ENCODE assay signal across 7 cellular contexts in genomic region chr15:72319360-72319984, GRCh38. TPM values are rescaled to one million over a fixed set of nuclear protein-coding genes. Genes with fewer than 3 reads are reported as not detected.
DNase-seq lines count a peak whose midpoint lies in the region; ATAC-seq and TF ChIP-seq lines count a peak whose summit lies in the region.

No MANE protein-coding gene starts in this region.

- peak overlapping the region; percentile 28 for H3K4me3 ChIP-seq in endocrine pancreas (ENCODE audit: control insufficient read depth, insufficient read depth, low read length)

- no peaks in the 10 kb centered on the region for H3K27me3 ChIP-seq in endocrine pancreas (ENCODE audit: control insufficient read depth, insufficient read depth, low read length)

- CTCF ChIA-PET in activated CD4-positive, alpha-beta memory T cell treated with anti-CD3 and anti-CD28 coated beads for 36 hours (lab: Charles Lee), result no interaction called here

- no peak overlapping the region for H3K27ac ChIP-seq in substantia nigra (ENCODE audit: low read depth, low read length, poor library complexity, severe bottlenecking)

- peak overlapping the region; percentile 53 for H3K4me3 Mint-ChIP-seq in activated CD4-positive, alpha-beta memory T cell treated with anti-CD3 and anti-CD28 coated beads for 36 hours
- H3K4me3 Mint-ChIP-seq in mesothelial cell of epicardium, result peak overlapping the region; percentile 51

- no peaks in the 10 kb centered on the region for H3K27me3 Mint-ChIP-seq in activated CD4-positive, alpha-beta memory T cell treated with anti-CD3 and anti-CD28 coated beads for 36 hours
- peaks cover 50% of the 10 kb centered on the region for H3K27me3 Mint-ChIP-seq in mesothelial cell of epicardium (ENCODE audit: low read depth)

- no peaks in the 10 kb centered on the region for H3K9me3 ChIP-seq in endocrine pancreas (ENCODE audit: control insufficient read depth, low read length)

- peaks cover 1% of the 10 kb centered on the region for H3K36me3 Mint-ChIP-seq in activated CD4-positive, alpha-beta memory T cell treated with anti-CD3 and anti-CD28 coated beads for 36 hours
- peaks cover 11% of the 10 kb centered on the region for H3K36me3 Mint-ChIP-seq in mesothelial cell of epicardium

- H3K9me3 Mint-ChIP-seq in activated CD4-positive, alpha-beta memory T cell treated with anti-CD3 and anti-CD28 coated beads for 36 hours, result peaks cover 11% of the 10 kb centered on the region
- peaks cover 12% of the 10 kb centered on the region for H3K9me3 Mint-ChIP-seq in mesothelial cell of epicardium

- DNase-seq in HuH-7.5 (ENCODE audit: low spot score) (peak; percentile 90), mesothelial cell of epicardium (ENCODE audit: low spot score in 2 of 2, unreplicated experiment in 2 of 2) (peak; percentile 75 to 88), substantia nigra (lab: John Stamatoyannopoulos, UW) (peak in 33 of 49 donors; percentile 8 to 89 (median 54))
- peak; percentile 61 for DNase-seq in activated CD4-positive, alpha-beta memory T cell treated with anti-CD3 and anti-CD28 coated beads for 36 hours

- intact Hi-C loops in activated CD4-positive, alpha-beta memory T cell treated with anti-CD3 and anti-CD28 coated beads for 36 hours (cut with micrococcal nuclease), result no loop called here

- no peaks in the 10 kb centered on the region for H3K4me1 ChIP-seq in endocrine pancreas (ENCODE audit: control insufficient read depth, insufficient read depth, low read length)

- TF ChIP-seq CTCF in mesothelial cell of epicardium (IDR thresholded peaks at IDR 0.05; ENCODE audit: unreplicated experiment), result no peak

- peak overlapping the region; percentile 88 for H3K9ac ChIP-seq in endocrine pancreas (ENCODE audit: control insufficient read depth, insufficient read depth, low read length)

- H3K4me1 Mint-ChIP-seq in activated CD4-positive, alpha-beta memory T cell treated with anti-CD3 and anti-CD28 coated beads for 36 hours (ENCODE audit: low read depth), result peaks cover 22% of the 10 kb centered on the region
- peaks cover 9% of the 10 kb centered on the region for H3K4me1 Mint-ChIP-seq in mesothelial cell of epicardium

- ATAC-seq in GM19372 (IDR thresholded peaks at IDR 0.05; ENCODE audit: low read depth, unreplicated experiment) (peak; percentile 25), GM21447 (IDR thresholded peaks at IDR 0.05; ENCODE audit: unreplicated experiment) (no peak)

- H3K36me3 ChIP-seq in endocrine pancreas (ENCODE audit: control insufficient read depth, insufficient read depth, low read length), result no peaks in the 10 kb centered on the region

- POLR2A ChIA-PET in activated CD4-positive, alpha-beta memory T cell treated with anti-CD3 and anti-CD28 coated beads for 36 hours (lab: Charles Lee), result no interaction called here

- no peak overlapping the region for H3K27ac Mint-ChIP-seq in activated CD4-positive, alpha-beta memory T cell treated with anti-CD3 and anti-CD28 coated beads for 36 hours
- no peak overlapping the region for H3K27ac Mint-ChIP-seq in mesothelial cell of epicardium

RNA-seq across cellular contexts. Expression of gene CELF6, which starts 0.5 kb away (rescaled TPM):
- under 1 TPM; 0.19 TPM for total RNA-seq in activated CD4-positive, alpha-beta memory T cell treated with anti-CD3 and anti-CD28 coated beads for 36 hours
- total RNA-seq in mesothelial cell of epicardium, result 1.2 to 1.9 TPM (median 1.3 TPM) in 3 replicates

RNA-seq across cellular contexts. Expression of gene PARP6, which starts 47.1 kb away (rescaled TPM):
- total RNA-seq in activated CD4-positive, alpha-beta memory T cell treated with anti-CD3 and anti-CD28 coated beads for 36 hours, result 10 to 100 TPM; 42.8 to 44.5 TPM
- 127 to 138 TPM (median 134 TPM) in 3 replicates for total RNA-seq in mesothelial cell of epicardium

RNA-seq across cellular contexts. Expression of gene HEXA, which starts 56.3 kb away (rescaled TPM):
- 10 to 100 TPM; 57.5 to 59.8 TPM for total RNA-seq in activated CD4-positive, alpha-beta memory T cell treated with anti-CD3 and anti-CD28 coated beads for 36 hours
- 91.5 to 98.6 TPM (median 98.4 TPM) in 3 replicates for total RNA-seq in mesothelial cell of epicardium
